8 cellular contexts compared by ENCODE assay signal in the genomic region with DNA sequence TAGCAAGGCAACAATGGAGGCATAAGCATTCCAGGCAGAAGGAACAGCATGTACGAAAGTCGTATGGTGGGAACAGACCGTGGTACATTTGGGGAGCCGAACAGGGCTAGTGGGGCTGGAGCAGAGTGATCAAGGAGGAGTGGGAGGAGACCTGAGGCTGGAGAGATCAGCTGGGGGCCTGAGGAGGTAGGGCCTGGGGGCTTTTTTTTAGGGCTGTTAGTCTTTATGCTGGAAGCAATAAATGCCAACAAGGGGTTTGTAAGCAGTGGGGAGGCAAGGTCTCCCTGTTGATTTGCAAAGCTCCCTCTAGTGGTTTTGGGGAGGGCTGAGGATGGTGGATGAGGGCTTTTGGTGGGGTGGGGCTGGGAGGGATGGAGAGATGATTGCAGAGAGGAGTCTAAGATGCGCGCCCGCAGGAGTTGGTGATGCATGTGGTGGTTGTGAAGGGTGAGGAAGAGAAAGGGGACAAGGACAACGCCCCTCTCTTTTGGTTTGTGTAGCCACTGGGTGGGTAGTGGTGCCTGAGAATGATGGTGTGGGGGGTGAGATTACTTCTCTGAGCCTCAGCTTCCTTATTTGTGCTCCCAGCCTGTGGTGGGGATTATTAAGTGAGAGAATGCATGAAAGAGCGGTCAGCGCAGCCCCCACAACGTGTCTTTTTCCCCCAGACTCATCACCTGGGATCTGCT.
DNase-seq lines count a peak whose midpoint lies in the region; ATAC-seq, FAIRE-seq and TF ChIP-seq lines count a peak whose summit lies in the region.

No MANE protein-coding gene starts in this region.

- H3K9ac ChIP-seq in GM12878 (ENCODE audit: control insufficient read depth, insufficient read depth, low read length): peak overlapping the region; percentile 19; the same call in 1 of the 2 replicates

- H3K4me3 ChIP-seq in AG09309 (ENCODE audit: control insufficient read depth, low read depth, low read length) (no peak overlapping the region), RWPE2 (ENCODE audit: severe bottlenecking) (no peak overlapping the region), GM12878 (no peak overlapping the region)

- no TSS peak for BruUV-seq in GM12878 (replicated peaks; lab: Mats Ljungman, UMichigan)

- peak; percentile 70 for FAIRE-seq in GM12878 (lab: Jason Lieb, UNC)

- TF ChIP-seq CTCF in AG09309 (IDR thresholded peaks at IDR 0.05; ENCODE audit: control insufficient read depth, insufficient read depth, low read depth, low read length, missing control alignments) (peak; percentile 41), RWPE2 (IDR thresholded peaks at IDR 0.05; ENCODE audit: poor library complexity, severe bottlenecking) (peak; percentile 97), GM12878 (IDR thresholded peaks at IDR 0.05 in 2 of 3, conservative IDR thresholded peaks at IDR 0.05 in 1 of 3; ENCODE audit: control insufficient read depth in 2 of 3, extremely low read depth in 1 of 3, insufficient read depth in 1 of 3, low read depth in 3 of 3, low read length in 3 of 3) (peak; percentile 35 to 70 (median 51)), progenitor cell of endocrine pancreas (IDR thresholded peaks at IDR 0.05; ENCODE audit: unreplicated experiment) (peak; percentile 27)

- H3K27ac Mint-ChIP-seq in progenitor cell of endocrine pancreas: no peak overlapping the region

- H3K36me3 ChIP-seq in RWPE2 (ENCODE audit: low read depth) (no peaks in the 10 kb centered on the region), GM12878 (ENCODE audit: control insufficient read depth in 2 of 2, insufficient read depth in 2 of 2, low read length in 1 of 2) (no peaks in the 10 kb centered on the region)

- H2AFZ ChIP-seq in GM12878 (ENCODE audit: control insufficient read depth, low read depth, low read length): no peak overlapping the region

- TF ChIP-seq EP300 in GM12878 (IDR thresholded peaks at IDR 0.05; ENCODE audit: borderline replicate concordance in 1 of 2, control insufficient read depth in 1 of 2, low read depth in 2 of 2, low read length in 2 of 2): no peak

- H3K27me3 ChIP-seq in RWPE2 (ENCODE audit: insufficient read depth, poor library complexity, severe bottlenecking): no peaks in the 10 kb centered on the region
- H3K27me3 ChIP-seq in GM12878 (replicated peaks in 1 of 2; ENCODE audit: control insufficient read depth in 2 of 2, insufficient read depth in 2 of 2, low read length in 1 of 2): no peaks in the 10 kb centered on the region

- H3K79me2 ChIP-seq in GM12878 (ENCODE audit: control insufficient read depth, insufficient read depth, low read length): no peaks in the 10 kb centered on the region

- H3K36me3 Mint-ChIP-seq in progenitor cell of endocrine pancreas (ENCODE audit: insufficient read depth): no peaks in the 10 kb centered on the region

- no peaks in the 10 kb centered on the region for H3K9me3 Mint-ChIP-seq in progenitor cell of endocrine pancreas (ENCODE audit: low read depth)

- POLR2A ChIA-PET in GM12878 (lab: Charles Lee): interaction anchor here (0.6 to 1.9 kb wide), 5 partner anchors 12 to 221 kb away, joined by 3 to 6 read pairs (median 3); no protein-coding TSS in a partner anchor

- H3K4me1 ChIP-seq in RWPE2 (ENCODE audit: insufficient read depth, poor library complexity, severe bottlenecking): peaks cover 26% of the 10 kb centered on the region
- peaks cover 37% of the 10 kb centered on the region for H3K4me1 ChIP-seq in GM12878 (ENCODE audit: control insufficient read depth, insufficient read depth, low read length)

- peak; percentile 70 for TF ChIP-seq RAD21 in GM12878 (IDR thresholded peaks at IDR 0.05; ENCODE audit: insufficient read depth, low read depth, low read length)

- H3K27ac ChIP-seq in RWPE2 (ENCODE audit: poor library complexity, severe bottlenecking): no peak overlapping the region
- peak overlapping the region; percentile 23; the same call in 1 of the 2 replicates for H3K27ac ChIP-seq in GM12878 (ENCODE audit: control insufficient read depth, insufficient read depth)

- intact Hi-C loops in GM12878 (cut with micrococcal nuclease; ENCODE audit: unreplicated experiment): loop anchor here (1.0 to 5.0 kb wide), 3 partner anchors 77 to 240 kb away; no protein-coding TSS in a partner anchor

- WGBS in GM12878 (ENCODE audit: insufficient coverage, insufficient replicate concordance, low lambda C conversion rate, missing lambda C conversion rate): 71% methylated on average over 10 of the region's 11 CpGs

- in situ Hi-C loops in GM12878 (cut with MboI): no loop called here

- no peak for TF ChIP-seq POLR2A in GM12878 (IDR thresholded peaks at IDR 0.05; ENCODE audit: low read depth, low read length)

- CTCF ChIA-PET in GM12878 (lab: Yijun Ruan, JAX): interaction anchor here (0.6 to 8.9 kb wide), 21 partner anchors 10 to 240 kb away, joined by 3 to 129 read pairs (median 4); no protein-coding TSS in a partner anchor

- peaks cover 15% of the 10 kb centered on the region for H3K27me3 Mint-ChIP-seq in progenitor cell of endocrine pancreas

- H3K4me2 ChIP-seq in GM12878 (ENCODE audit: control insufficient read depth, insufficient read depth): peak overlapping the region; percentile 73

- no peaks in the 10 kb centered on the region for H3K9me3 ChIP-seq in RWPE2 (ENCODE audit: severe bottlenecking)
- H3K9me3 ChIP-seq in GM12878 (replicated peaks; ENCODE audit: control insufficient read depth, insufficient read depth, low read length): no peaks in the 10 kb centered on the region

- DNase-seq in AG09309 (ENCODE audit: low read depth) (no peak), GM19240 (ENCODE audit: insufficient read length, low spot score) (peak; percentile 58), RWPE2 (ENCODE audit: low spot score) (peak; percentile 67), GM12878 (ENCODE audit: low read depth, low spot score) (no peak), progenitor cell of endocrine pancreas (ENCODE audit: low spot score, unreplicated experiment) (no peak)

- RAD21 ChIA-PET in GM12878 (lab: Charles Lee; ENCODE audit: unreplicated experiment): interaction anchor here (0.6 to 7.6 kb wide), 15 partner anchors 16 to 396 kb away, joined by 3 to 98 read pairs (median 3); no protein-coding TSS in a partner anchor

- H3K4me1 Mint-ChIP-seq in progenitor cell of endocrine pancreas (ENCODE audit: low read depth): no peaks in the 10 kb centered on the region

- ATAC-seq in RWPE2 (ENCODE audit: low read depth) (peak; percentile 52), GM12878 (peak; percentile 78), HG03095 (IDR thresholded peaks at IDR 0.05; ENCODE audit: unreplicated experiment) (no peak), HG03159 (IDR thresholded peaks at IDR 0.05; ENCODE audit: unreplicated experiment) (no peak), GM18517 (IDR thresholded peaks at IDR 0.05; ENCODE audit: unreplicated experiment) (no peak)

- no peaks in the 10 kb centered on the region for H4K20me1 ChIP-seq in GM12878 (ENCODE audit: control insufficient read depth, insufficient read depth)

- H3K4me3 Mint-ChIP-seq in progenitor cell of endocrine pancreas (ENCODE audit: low read depth): no peak overlapping the region

- SMC1A ChIA-PET in GM12878 (lab: Charles Lee; ENCODE audit: uncharacterized antibody, unreplicated experiment): interaction anchor here (0.5 to 9.4 kb wide), 37 partner anchors 13 to 384 kb away, joined by 3 to 72 read pairs (median 4); no protein-coding TSS in a partner anchor

TF ChIP-seq in GM12878, 131 proteins besides CTCF, POLR2A, EP300 and RAD21:
- TF ChIP-seq SMC3 (IDR thresholded peaks at IDR 0.05; ENCODE audit: borderline replicate concordance, low read length) (peak; percentile 54; the same call in 1 of the 2 replicates), RUNX3 (IDR thresholded peaks at IDR 0.05; ENCODE audit: low read length) (peak; percentile 52), YY1 (IDR thresholded peaks at IDR 0.05; ENCODE audit: low read depth, low read length) (peak; percentile 81)
- TF ChIP-seq, protein P1, sequence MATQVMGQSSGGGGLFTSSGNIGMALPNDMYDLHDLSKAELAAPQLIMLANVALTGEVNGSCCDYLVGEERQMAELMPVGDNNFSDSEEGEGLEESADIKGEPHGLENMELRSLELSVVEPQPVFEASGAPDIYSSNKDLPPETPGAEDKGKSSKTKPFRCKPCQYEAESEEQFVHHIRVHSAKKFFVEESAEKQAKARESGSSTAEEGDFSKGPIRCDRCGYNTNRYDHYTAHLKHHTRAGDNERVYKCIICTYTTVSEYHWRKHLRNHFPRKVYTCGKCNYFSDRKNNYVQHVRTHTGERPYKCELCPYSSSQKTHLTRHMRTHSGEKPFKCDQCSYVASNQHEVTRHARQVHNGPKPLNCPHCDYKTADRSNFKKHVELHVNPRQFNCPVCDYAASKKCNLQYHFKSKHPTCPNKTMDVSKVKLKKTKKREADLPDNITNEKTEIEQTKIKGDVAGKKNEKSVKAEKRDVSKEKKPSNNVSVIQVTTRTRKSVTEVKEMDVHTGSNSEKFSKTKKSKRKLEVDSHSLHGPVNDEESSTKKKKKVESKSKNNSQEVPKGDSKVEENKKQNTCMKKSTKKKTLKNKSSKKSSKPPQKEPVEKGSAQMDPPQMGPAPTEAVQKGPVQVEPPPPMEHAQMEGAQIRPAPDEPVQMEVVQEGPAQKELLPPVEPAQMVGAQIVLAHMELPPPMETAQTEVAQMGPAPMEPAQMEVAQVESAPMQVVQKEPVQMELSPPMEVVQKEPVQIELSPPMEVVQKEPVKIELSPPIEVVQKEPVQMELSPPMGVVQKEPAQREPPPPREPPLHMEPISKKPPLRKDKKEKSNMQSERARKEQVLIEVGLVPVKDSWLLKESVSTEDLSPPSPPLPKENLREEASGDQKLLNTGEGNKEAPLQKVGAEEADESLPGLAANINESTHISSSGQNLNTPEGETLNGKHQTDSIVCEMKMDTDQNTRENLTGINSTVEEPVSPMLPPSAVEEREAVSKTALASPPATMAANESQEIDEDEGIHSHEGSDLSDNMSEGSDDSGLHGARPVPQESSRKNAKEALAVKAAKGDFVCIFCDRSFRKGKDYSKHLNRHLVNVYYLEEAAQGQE (IDR thresholded peaks at IDR 0.05; ENCODE audit: low read depth, low read length): no peak
TF ChIP-seq in GM12878: peak in this region for 3.

Comparison
In these comparisons a context has a peak if more than half of its experiments do, and no peak if none do; other contexts are left out.
1. DNase-seq: peak in GM19240 (single experiment) and RWPE2 (single experiment); none in AG09309 (single experiment), GM12878 (single experiment) and progenitor cell of endocrine pancreas (single experiment).
2. CTCF ChIP-seq: peak in every context shown above with its lines; median percentile 97 in RWPE2; 51 in GM12878; 41 in AG09309; 27 in progenitor cell of endocrine pancreas.
3. ATAC-seq: peak in RWPE2 (single experiment) and GM12878 (single experiment); none in HG03095 (single experiment), HG03159 (single experiment) and GM18517 (single experiment).